16 cellular contexts compared by ENCODE assay signal in genomic region chr6:34082816-34083215, GRCh38.
DNase-seq lines count a peak whose midpoint lies in the region; ATAC-seq and TF ChIP-seq lines count a peak whose summit lies in the region.
"Had no signal": no experiment of that assay in that cellular context is flagged by ENCODE, and none has a peak within 500 bp of the region (broad histone marks: within the 10 kb centered on the region; RNA-seq: fewer than 3 reads in every experiment).

No MANE protein-coding gene starts in this region.

- H3K79me2 ChIP-seq in Loucy (ENCODE audit: insufficient read depth, low read length): no peaks in the 10 kb centered on the region
- H3K79me2 ChIP-seq in neural cell (replicated peaks; ENCODE audit: insufficient read depth, low read length): no peaks in the 10 kb centered on the region

- intact Hi-C loops in spleen (cut with DNase I; ENCODE audit: low total_unique reads): no loop called here

- peaks cover 42% of the 10 kb centered on the region for H3K4me1 Mint-ChIP-seq in brain

- no peak for TF ChIP-seq CTCF in Loucy (conservative IDR thresholded peaks at IDR 0.05; ENCODE audit: low read length)
- no peak for TF ChIP-seq CTCF in brain (conservative IDR thresholded peaks at IDR 0.05)
- TF ChIP-seq CTCF in neural cell (IDR thresholded peaks at IDR 0.05; ENCODE audit: poor library complexity, severe bottlenecking): no peak
- no peak for TF ChIP-seq CTCF in spleen (IDR thresholded peaks at IDR 0.05 in 8 of 11, conservative IDR thresholded peaks at IDR 0.05 in 3 of 11)

- TF ChIP-seq RAD21 in neural cell (conservative IDR thresholded peaks at IDR 0.05): no peak

- H3K79me1 ChIP-seq in mesenchymal stem cell (replicated peaks; ENCODE audit: low read length, poor library complexity, severe bottlenecking): no peaks in the 10 kb centered on the region

- H2BK120ac ChIP-seq in mesenchymal stem cell (ENCODE audit: low read depth, low read length): no peak overlapping the region

- 64% methylated on average over 10 of the region's 11 CpGs for whole genome bisulfite sequencing in mesenchymal stem cell
- WGBS in spleen, 5 donors: 73 to 78% (median 76%) methylated on average over 11 of the region's 11 CpGs

- peaks cover 4% of the 10 kb centered on the region for H3K36me3 Mint-ChIP-seq in brain
- H3K36me3 Mint-ChIP-seq: CD8-positive, alpha-beta T cell had no signal

- peak overlapping the region; percentile 83 for H3K4me2 ChIP-seq in BLaER1
- peak overlapping the region; percentile 11 for H3K4me2 ChIP-seq in Loucy (ENCODE audit: low read depth, low read length, poor library complexity, severe bottlenecking)
- no peak overlapping the region for H3K4me2 ChIP-seq in neural cell (ENCODE audit: low read length)
- no peak overlapping the region for H3K4me2 ChIP-seq in mesenchymal stem cell (ENCODE audit: low read length, poor library complexity, severe bottlenecking)
- H3K4me2 ChIP-seq: A549 had no signal

- H4K20me1 ChIP-seq in BLaER1 (peaks cover 35% of the 10 kb centered on the region), Loucy (ENCODE audit: insufficient read depth, low read length, poor library complexity, severe bottlenecking) (no peaks in the 10 kb centered on the region), neural cell (ENCODE audit: insufficient read depth) (no peaks in the 10 kb centered on the region)

- H2AFZ ChIP-seq in Loucy (ENCODE audit: low read length) (no peak overlapping the region), neural cell (ENCODE audit: low read depth, low read length) (no peak overlapping the region), mesenchymal stem cell (ENCODE audit: low read depth, low read length) (no peak overlapping the region)

- H3K27me3 ChIP-seq in BLaER1: no peaks in the 10 kb centered on the region
- H3K27me3 ChIP-seq in Loucy (ENCODE audit: insufficient read depth, low read length, poor library complexity, severe bottlenecking): no peaks in the 10 kb centered on the region
- H3K27me3 ChIP-seq in neural cell (ENCODE audit: insufficient read depth, low read depth, low read length): no peaks in the 10 kb centered on the region
- peaks cover 60 to 81% of the 10 kb centered on the region in 2 experiments for H3K27me3 ChIP-seq in mesenchymal stem cell (ENCODE audit: control insufficient read depth in 1 of 2, insufficient read depth in 1 of 2, low read length in 2 of 2)
- H3K27me3 ChIP-seq in spleen (replicated peaks in 1 of 7): peaks cover 0 to 18% (median 0%) of the 10 kb centered on the region in 7 donors

- H3K9ac ChIP-seq in BLaER1 (peak overlapping the region; percentile 30; the same call in 1 of the 2 replicates), Loucy (ENCODE audit: low read depth, low read length, poor library complexity, severe bottlenecking) (no peak overlapping the region), neural cell (ENCODE audit: low read length) (peak overlapping the region; percentile 58), mesenchymal stem cell (ENCODE audit: low read length) (no peak overlapping the region)

- H4K8ac ChIP-seq in mesenchymal stem cell (ENCODE audit: low read length): no peak overlapping the region

- H3K4me3 ChIP-seq in BLaER1 (no peak overlapping the region), Loucy (ENCODE audit: low read length, poor library complexity, severe bottlenecking) (no peak overlapping the region), neural cell (ENCODE audit: low read length) (peak overlapping the region; percentile 12), mesenchymal stem cell (ENCODE audit: insufficient read depth in 1 of 2, low read depth in 1 of 2, low read length in 2 of 2) (no peak overlapping the region), spleen (no peak overlapping the region)
- H3K4me3 ChIP-seq: A549, GM12878, HAP-1 had no signal

- no peak overlapping the region for H2BK5ac ChIP-seq in mesenchymal stem cell (ENCODE audit: low read depth, low read length, poor library complexity, severe bottlenecking)

- TF ChIP-seq POLR2A in spleen (IDR thresholded peaks at IDR 0.05): no peak

- H2BK12ac ChIP-seq in mesenchymal stem cell (ENCODE audit: low read length in 2 of 2): no peak overlapping the region

- no peak overlapping the region for H3K23ac ChIP-seq in mesenchymal stem cell (ENCODE audit: low read length in 2 of 2)

- no peak overlapping the region for H4K91ac ChIP-seq in mesenchymal stem cell (ENCODE audit: low read length)

- H3K4me1 ChIP-seq in BLaER1 (peaks cover 43% of the 10 kb centered on the region), Loucy (ENCODE audit: insufficient read depth, low read length, poor library complexity, severe bottlenecking) (peaks cover 11% of the 10 kb centered on the region), mesenchymal stem cell (ENCODE audit: control insufficient read depth, insufficient read depth, low read depth, low read length) (no peaks in the 10 kb centered on the region), spleen (no peaks in the 10 kb centered on the region)
- H3K4me1 ChIP-seq: A549, HAP-1 had no signal

- no peak overlapping the region for H2AK5ac ChIP-seq in mesenchymal stem cell (ENCODE audit: low read length, severe bottlenecking)

- no peaks in the 10 kb centered on the region for H3F3A ChIP-seq in Loucy (ENCODE audit: low read depth)
- no peaks in the 10 kb centered on the region for H3F3A ChIP-seq in neural cell (ENCODE audit: insufficient read depth, low read length, poor library complexity, severe bottlenecking)

- no peak overlapping the region for H3K4me3 Mint-ChIP-seq in brain
- H3K4me3 Mint-ChIP-seq: CD8-positive, alpha-beta T cell had no signal

- no peak overlapping the region for H3K14ac ChIP-seq in mesenchymal stem cell (ENCODE audit: low read length in 2 of 2)

- H3K18ac ChIP-seq in mesenchymal stem cell (ENCODE audit: low read depth in 1 of 2, low read length in 2 of 2): no peak overlapping the region

- H3K9me2 ChIP-seq in Loucy (replicated peaks; ENCODE audit: low read depth, low read length) (no peaks in the 10 kb centered on the region), neural cell (ENCODE audit: insufficient read depth, low read length) (no peaks in the 10 kb centered on the region)

- no peak overlapping the region for H2BK15ac ChIP-seq in mesenchymal stem cell (ENCODE audit: low read depth, poor library complexity, severe bottlenecking)

- DNase-seq in mesenchymal stem cell (no peak), spleen (no peak)
- DNase-seq in activated naive CD4-positive, alpha-beta T cell treated with anti-CD3 and anti-CD28 coated beads, Interleukin-2, amount 50 U/mL, for 16 hours: no peak
- DNase-seq: AML-193; Calu3; CD8-positive, alpha-beta T cell; DMS79 treated with DMSO at 0.1 percent for 48 hours had no signal

- ATAC-seq in GM21528 (IDR thresholded peaks at IDR 0.05; ENCODE audit: low FRiP score, unreplicated experiment): no peak
- ATAC-seq: A549; CD8-positive, alpha-beta T cell; GM12878 had no signal

- no peak overlapping the region for H3K27ac ChIP-seq in BLaER1
- peak overlapping the region; percentile 84 for H3K27ac ChIP-seq in neural cell (ENCODE audit: low read length)
- no peak overlapping the region for H3K27ac ChIP-seq in mesenchymal stem cell (ENCODE audit: low read length, poor library complexity, severe bottlenecking)
- no peak overlapping the region for H3K27ac ChIP-seq in spleen
- H3K27ac ChIP-seq: 22Rv1, A549 had no signal

- H3K4ac ChIP-seq in mesenchymal stem cell (ENCODE audit: low read depth in 1 of 2, low read length in 2 of 2): no peak overlapping the region

- peaks cover 0 to 3% (median 0%) of the 10 kb centered on the region in 5 experiments for H3K9me3 Mint-ChIP-seq in brain
- H3K9me3 Mint-ChIP-seq: CD8-positive, alpha-beta T cell had no signal

- H3K27ac Mint-ChIP-seq in brain: peak overlapping the region in 3 of 5 experiments; percentile 24 to 92 (median 82)
- H3K27ac Mint-ChIP-seq: CD8-positive, alpha-beta T cell had no signal

- peak; percentile 55 for TF ChIP-seq EP300 in neural cell (conservative IDR thresholded peaks at IDR 0.05; ENCODE audit: poor library complexity, severe bottlenecking)

- peaks cover 16% of the 10 kb centered on the region for H3K27me3 Mint-ChIP-seq in brain

- H3K9me3 ChIP-seq in BLaER1: no peaks in the 10 kb centered on the region
- H3K9me3 ChIP-seq in Loucy (ENCODE audit: insufficient read depth, low read depth, low read length): no peaks in the 10 kb centered on the region
- H3K9me3 ChIP-seq in neural cell (ENCODE audit: low read length): no peaks in the 10 kb centered on the region
- no peaks in the 10 kb centered on the region for H3K9me3 ChIP-seq in mesenchymal stem cell (ENCODE audit: control insufficient read depth, low read length)
- H3K9me3 ChIP-seq in spleen: no peaks in the 10 kb centered on the region
- H3K9me3 ChIP-seq: A549, HAP-1 had no signal

- H3K36me3 ChIP-seq in BLaER1 (no peaks in the 10 kb centered on the region), Loucy (ENCODE audit: insufficient read depth, low read length) (no peaks in the 10 kb centered on the region), neural cell (ENCODE audit: insufficient read depth, low read length) (no peaks in the 10 kb centered on the region), mesenchymal stem cell (ENCODE audit: control insufficient read depth in 1 of 2, insufficient read depth in 2 of 2, low read depth in 1 of 2, low read length in 2 of 2) (no peaks in the 10 kb centered on the region), spleen (no peaks in the 10 kb centered on the region)
- H3K36me3 ChIP-seq: HAP-1 had no signal

TF ChIP-seq in neural cell, 6 proteins besides CTCF, POLR2A, EP300 and RAD21 (continues in another document):
- TF ChIP-seq REST (IDR thresholded peaks at IDR 0.05; ENCODE audit: borderline replicate concordance): peak; percentile 83
- peak; percentile 30 for TF ChIP-seq POLR2AphosphoS5 (IDR thresholded peaks at IDR 0.05)

Comparison
In these comparisons a context has a peak if more than half of its experiments do, and no peak if none do; other contexts are left out.
1. H3K4me2 ChIP-seq: peak in BLaER1 (single experiment) and Loucy (single experiment); none in neural cell (single experiment) and mesenchymal stem cell (single experiment).
2. H3K9ac ChIP-seq: peak in BLaER1 (single experiment) and neural cell (single experiment); none in Loucy (single experiment) and mesenchymal stem cell (single experiment).